1 cellular context compared by ENCODE assay signal in genomic region chr14:73253323-73253610, GRCh38.
TF ChIP-seq lines count a peak whose summit lies in the region.

No MANE protein-coding gene starts in this region.

TF ChIP-seq in IMR-90, 13 proteins besides CTCF, POLR2A, EP300 and RAD21 (continued from another document):
- TF ChIP-seq ELK1 (IDR thresholded peaks at IDR 0.05; ENCODE audit: borderline replicate concordance, low read depth, low read length) (no peak), MXI1 (IDR thresholded peaks at IDR 0.05; ENCODE audit: borderline replicate concordance, low read depth, low read length) (no peak), BHLHE40 (IDR thresholded peaks at IDR 0.05; ENCODE audit: low read depth, low read length) (no peak), CEBPB (IDR thresholded peaks at IDR 0.05; ENCODE audit: low read depth, low read length) (no peak), RFX5 (IDR thresholded peaks at IDR 0.05; ENCODE audit: low read depth, low read length) (no peak), RCOR1 (IDR thresholded peaks at IDR 0.05; ENCODE audit: insufficient replicate concordance, low read length) (no peak), SMC3 (IDR thresholded peaks at IDR 0.05; ENCODE audit: low read depth, low read length) (no peak), CHD1 (IDR thresholded peaks at IDR 0.05; ENCODE audit: low read depth, low read length) (no peak), MAFK (IDR thresholded peaks at IDR 0.05; ENCODE audit: low read depth, low read length) (no peak), MAZ (IDR thresholded peaks at IDR 0.05; ENCODE audit: borderline replicate concordance, low read depth, low read length) (no peak), NFE2L2 (IDR thresholded peaks at IDR 0.05; ENCODE audit: low read depth, low read length) (no peak)
